In genomic region chr12:117212563-117213190, GRCh38 we compare ENCODE assay signal across 8 cellular contexts. TPM values are rescaled to one million over a fixed set of nuclear protein-coding genes. Genes with fewer than 3 reads are reported as not detected.
DNase-seq lines count a peak whose midpoint lies in the region; ATAC-seq and TF ChIP-seq lines count a peak whose summit lies in the region.

No MANE protein-coding gene starts in this region.

- H3K27me3 Mint-ChIP-seq in neural progenitor cell (ENCODE audit: insufficient read depth, low read depth): peaks cover 24% of the 10 kb centered on the region

- no peaks in the 10 kb centered on the region for H3K9me3 ChIP-seq in DOHH2 (ENCODE audit: control insufficient read depth, insufficient read depth, low read length)
- no peaks in the 10 kb centered on the region for H3K9me3 ChIP-seq in PC-9 (ENCODE audit: insufficient read depth, low read depth)
- H3K9me3 ChIP-seq in fibroblast of lung (ENCODE audit: control insufficient read depth, insufficient read depth, low read depth, low read length): no peaks in the 10 kb centered on the region
- no peaks in the 10 kb centered on the region for H3K9me3 ChIP-seq in neural progenitor cell (ENCODE audit: low read depth)
- H3K9me3 ChIP-seq in suprapubic skin: no peaks in the 10 kb centered on the region

- BruUV-seq in PC-9 (replicated peaks; lab: Mats Ljungman, UMichigan): no TSS peak

- no peak for TF ChIP-seq EP300 in suprapubic skin (IDR thresholded peaks at IDR 0.05)

- no peaks in the 10 kb centered on the region for H3K36me3 ChIP-seq in DOHH2 (ENCODE audit: control insufficient read depth, low read length)
- H3K36me3 ChIP-seq in PC-9 (ENCODE audit: low read depth): no peaks in the 10 kb centered on the region
- H3K36me3 ChIP-seq in fibroblast of lung (ENCODE audit: control insufficient read depth, insufficient read depth, low read length): no peaks in the 10 kb centered on the region
- no peaks in the 10 kb centered on the region for H3K36me3 ChIP-seq in neural progenitor cell
- no peaks in the 10 kb centered on the region for H3K36me3 ChIP-seq in suprapubic skin

- H3K27ac Mint-ChIP-seq in neural progenitor cell: no peak overlapping the region

- intact Hi-C loops in PC-9 (cut with micrococcal nuclease; ENCODE audit: unreplicated experiment): loop anchor here (1.0 to 5.0 kb wide), 3 partner anchors 374 to 640 kb away; no protein-coding TSS in a partner anchor

- H4K20me1 ChIP-seq in DOHH2 (ENCODE audit: control insufficient read depth, insufficient read depth, low read depth, low read length) (no peaks in the 10 kb centered on the region), PC-9 (ENCODE audit: insufficient read depth) (0 out of 2 replicates have a peak, but pooled peaks cover 4% of the 10 kb centered on the region), fibroblast of lung (ENCODE audit: control insufficient read depth, extremely low read depth, insufficient read depth, low read length) (no peaks in the 10 kb centered on the region), neural progenitor cell (ENCODE audit: low read depth) (no peaks in the 10 kb centered on the region)

- H3K9me2 ChIP-seq in DOHH2 (replicated peaks; ENCODE audit: control insufficient read depth, low read length): no peaks in the 10 kb centered on the region
- H3K9me2 ChIP-seq in PC-9 (ENCODE audit: insufficient read depth): no peaks in the 10 kb centered on the region

- no peak overlapping the region for H3K4me3 Mint-ChIP-seq in neural progenitor cell

- no peak for ATAC-seq in GM21528 (IDR thresholded peaks at IDR 0.05; ENCODE audit: low FRiP score, unreplicated experiment)

- no peak overlapping the region for H3K27ac ChIP-seq in DOHH2 (ENCODE audit: low read depth, low read length)
- no peak overlapping the region for H3K27ac ChIP-seq in PC-9
- H3K27ac ChIP-seq in fibroblast of lung (ENCODE audit: insufficient read depth, low read length): no peak overlapping the region
- no peak overlapping the region for H3K27ac ChIP-seq in neural progenitor cell
- no peak overlapping the region for H3K27ac ChIP-seq in suprapubic skin

- CTCF ChIA-PET in PC-9 (lab: Charles Lee): interaction anchor here (0.5 kb wide), 1 partner anchor 788 kb away, joined by 3 read pairs; no protein-coding TSS in a partner anchor

- TF ChIP-seq CTCF in DOHH2 (IDR thresholded peaks at IDR 0.05; ENCODE audit: low read depth, low read length, poor library complexity, severe bottlenecking) (peak; percentile 91), PC-9 (conservative IDR thresholded peaks at IDR 0.05) (peak; percentile 92), fibroblast of lung (conservative IDR thresholded peaks at IDR 0.05 in 1 of 2, IDR thresholded peaks at IDR 0.05 in 1 of 2; ENCODE audit: low read depth in 1 of 2, low read length in 2 of 2) (peak; percentile 94 to 96), neural progenitor cell (IDR thresholded peaks at IDR 0.05) (peak; percentile 98), suprapubic skin (IDR thresholded peaks at IDR 0.05) (peak; percentile 74 to 83)

- H3F3A ChIP-seq in DOHH2 (ENCODE audit: control insufficient read depth, insufficient read depth): no peaks in the 10 kb centered on the region
- no peaks in the 10 kb centered on the region for H3F3A ChIP-seq in PC-9 (ENCODE audit: insufficient read depth, low read depth)
- peaks cover 8% of the 10 kb centered on the region for H3F3A ChIP-seq in neural progenitor cell (ENCODE audit: low read depth)

- H3K9ac ChIP-seq in fibroblast of lung (ENCODE audit: insufficient read depth, low read length) (no peak overlapping the region), neural progenitor cell (no peak overlapping the region)

- no peaks in the 10 kb centered on the region for H3K79me2 ChIP-seq in DOHH2 (ENCODE audit: control insufficient read depth, low read length)
- no peaks in the 10 kb centered on the region for H3K79me2 ChIP-seq in PC-9 (ENCODE audit: low read depth)
- H3K79me2 ChIP-seq in fibroblast of lung (ENCODE audit: control insufficient read depth, insufficient read depth, low read length): no peaks in the 10 kb centered on the region
- no peaks in the 10 kb centered on the region for H3K79me2 ChIP-seq in neural progenitor cell (ENCODE audit: low read depth)

- H3K36me3 Mint-ChIP-seq in neural progenitor cell: no peaks in the 10 kb centered on the region

- no peaks in the 10 kb centered on the region for H3K9me3 Mint-ChIP-seq in neural progenitor cell

- no peaks in the 10 kb centered on the region for H3K4me1 ChIP-seq in DOHH2 (ENCODE audit: control insufficient read depth, low read length)
- H3K4me1 ChIP-seq in PC-9 (replicated peaks; ENCODE audit: insufficient read depth): no peaks in the 10 kb centered on the region
- no peaks in the 10 kb centered on the region for H3K4me1 ChIP-seq in fibroblast of lung (ENCODE audit: control insufficient read depth, extremely low read depth, insufficient read depth, low read length)
- peaks cover 9% of the 10 kb centered on the region for H3K4me1 ChIP-seq in neural progenitor cell
- no peaks in the 10 kb centered on the region for H3K4me1 ChIP-seq in suprapubic skin

- DNase-seq in KG1 (lab: John Stamatoyannopoulos, UW) (peak; percentile 32), PC-9 (peak; percentile 53 to 62), fibroblast of lung (ENCODE audit: low read depth in 2 of 2) (peak; percentile 55 to 82), neural progenitor cell (ENCODE audit: low spot score) (peak; percentile 85), suprapubic skin (ENCODE audit: low spot score in 2 of 2) (peak; percentile 72 to 85)
- DNase-seq in activated T-cell treated with anti-CD3 and anti-CD28 coated beads, Interleukin-2, amount 50 U/mL, for 48 hours: peak; percentile 74 to 76

- peaks cover 6% of the 10 kb centered on the region for H3K4me1 Mint-ChIP-seq in neural progenitor cell

- H3K4me3 ChIP-seq in DOHH2 (ENCODE audit: low read length): no peak overlapping the region
- no peak overlapping the region for H3K4me3 ChIP-seq in PC-9
- H3K4me3 ChIP-seq in fibroblast of lung (replicated peaks in 1 of 4; ENCODE audit: control extremely low read depth in 1 of 4, insufficient read depth in 1 of 4, low read depth in 3 of 4, low read length in 4 of 4): no peak overlapping the region
- no peak overlapping the region for H3K4me3 ChIP-seq in neural progenitor cell
- H3K4me3 ChIP-seq in suprapubic skin: no peak overlapping the region

- H3K27me3 ChIP-seq in DOHH2 (ENCODE audit: control insufficient read depth, low read length): peaks cover 11% of the 10 kb centered on the region; the same call in 1 of the 2 replicates
- H3K27me3 ChIP-seq in PC-9 (ENCODE audit: insufficient read depth, low read depth): peaks cover 94% of the 10 kb centered on the region
- no peaks in the 10 kb centered on the region for H3K27me3 ChIP-seq in fibroblast of lung (ENCODE audit: control insufficient read depth, insufficient read depth, low read length)
- no peaks in the 10 kb centered on the region for H3K27me3 ChIP-seq in neural progenitor cell
- peaks cover 7% of the 10 kb centered on the region for H3K27me3 ChIP-seq in suprapubic skin

- H3K4me2 ChIP-seq in DOHH2 (ENCODE audit: low read length) (no peak overlapping the region), PC-9 (no peak overlapping the region), fibroblast of lung (ENCODE audit: extremely low read depth, insufficient read depth, low read length) (no peak overlapping the region), neural progenitor cell (peak overlapping the region; percentile 32)

- WGBS in suprapubic skin: 21% methylated on average over 7 of the region's 7 CpGs

- TF ChIP-seq POLR2A in suprapubic skin (IDR thresholded peaks at IDR 0.05): no peak

- H2AFZ ChIP-seq in PC-9 (no peak overlapping the region), fibroblast of lung (ENCODE audit: low read length) (no peak overlapping the region), neural progenitor cell (replicated peaks) (peak overlapping the region; percentile 81)

- POLR2A ChIA-PET in PC-9 (lab: Charles Lee; ENCODE audit: unreplicated experiment): no interaction called here

RNA-seq across cellular contexts. Expression of gene FBXO21, which starts 22.4 kb away (rescaled TPM):
- total RNA-seq in PC-9 (2021) (31.4 and 32.4 TPM in 2 replicates), fibroblast of lung (81.3 and 115 TPM in 2 replicates), neural progenitor cell (ENCODE audit: low replicate concordance) (69.3 and 114 TPM in 2 replicates), suprapubic skin (100 to 1,000 TPM in 1 of 4 donors, 10 to 100 TPM in 3; 76.1 to 109 (median 80.1) TPM)
- 31.3 and 38.0 TPM in 2 replicates for polyA plus RNA-seq in fibroblast of lung
- polyA plus RNA-seq in fibroblast of lung (2012): 19.3 and 24.5 TPM in 2 replicates
- 62.2 and 114 TPM in 2 replicates for polyA minus RNA-seq in fibroblast of lung (ENCODE audit: low replicate concordance)

Comparison
In these comparisons a context has a peak if more than half of its experiments do, and no peak if none do; other contexts are left out.
1. DNase-seq: peak in every context shown above with its lines; median percentile 85 in neural progenitor cell; 78 in suprapubic skin; 75 in activated T-cell treated with anti-CD3 and anti-CD28 coated beads, Interleukin-2, amount 50 U/mL, for 48 hours; 68 in fibroblast of lung; 58 in PC-9; 32 in KG1.